Comparison of ENCODE assay signal across 1 cellular context in genomic region chr20:43456809-43457639, GRCh38.
TF ChIP-seq lines count a peak whose summit lies in the region.

No MANE protein-coding gene starts in this region.

TF ChIP-seq in HepG2, 621 proteins besides CTCF, POLR2A, EP300 and RAD21 (continued from another document and continues in another):
- peak; percentile 54; the same call in 1 of the 2 replicates for TF ChIP-seq SIN3B (IDR thresholded peaks at IDR 0.05; ENCODE audit: low read length)
- peak; percentile 70; the same call in 1 of the 2 replicates for TF ChIP-seq ATAD3A (CRISPR knock-in tag; IDR thresholded peaks at IDR 0.05)
- TF ChIP-seq ZNF460 (CRISPR knock-in tag; IDR thresholded peaks at IDR 0.05; ENCODE audit: borderline replicate concordance): no peak
- TF ChIP-seq PBX3 (CRISPR knock-in tag; IDR thresholded peaks at IDR 0.05; ENCODE audit: borderline replicate concordance): 0 out of 2 replicates have a peak, but pooled peaks have one; percentile 61
- TF ChIP-seq ZNF350 (CRISPR knock-in tag; IDR thresholded peaks at IDR 0.05; ENCODE audit: borderline replicate concordance, low read depth): no peak
- peak; percentile 51; the same call in 1 of the 2 replicates for TF ChIP-seq MTF1 (CRISPR knock-in tag; IDR thresholded peaks at IDR 0.05)
- TF ChIP-seq ETS1 (CRISPR knock-in tag; IDR thresholded peaks at IDR 0.05): peak; percentile 6
- no peak for TF ChIP-seq CENPX (CRISPR knock-in tag; IDR thresholded peaks at IDR 0.05)
- no peak for TF ChIP-seq MLX (CRISPR knock-in tag; IDR thresholded peaks at IDR 0.05)
- no peak for TF ChIP-seq ARID5B (CRISPR knock-in tag; IDR thresholded peaks at IDR 0.05)
- no peak for TF ChIP-seq BHLHE40 (IDR thresholded peaks at IDR 0.05; ENCODE audit: low read length)
- 0 out of 2 replicates have a peak, but pooled peaks have one; percentile 34 for TF ChIP-seq KDM4B (CRISPR knock-in tag; IDR thresholded peaks at IDR 0.05)
- TF ChIP-seq ZNF18 (CRISPR knock-in tag; IDR thresholded peaks at IDR 0.05; ENCODE audit: insufficient replicate concordance): no peak
- TF ChIP-seq ZNF280B (CRISPR knock-in tag; IDR thresholded peaks at IDR 0.05; ENCODE audit: borderline replicate concordance): no peak; the same call in 1 of the 2 replicates
- TF ChIP-seq NFE2L2 (IDR thresholded peaks at IDR 0.05; ENCODE audit: low read length): no peak
- no peak for TF ChIP-seq ZNF335 (CRISPR knock-in tag; IDR thresholded peaks at IDR 0.05)
- TF ChIP-seq ZNF652 (CRISPR knock-in tag; IDR thresholded peaks at IDR 0.05; ENCODE audit: borderline replicate concordance, low read depth): no peak
- no peak; the same call in 2 of the 3 replicates for TF ChIP-seq MXI1 (IDR thresholded peaks at IDR 0.05; ENCODE audit: borderline replicate concordance, low read depth, low read length)
- TF ChIP-seq ZNF557 (CRISPR knock-in tag; IDR thresholded peaks at IDR 0.05): no peak; the same call in none of the 2 replicates
- no peak for TF ChIP-seq AFF4 (CRISPR knock-in tag; IDR thresholded peaks at IDR 0.05)
- no peak for TF ChIP-seq NR2F1 (CRISPR knock-in tag; IDR thresholded peaks at IDR 0.05)
- 0 out of 2 replicates have a peak, but pooled peaks have one; percentile 31 for TF ChIP-seq PRMT3 (CRISPR knock-in tag; IDR thresholded peaks at IDR 0.05; ENCODE audit: borderline replicate concordance, low read depth)
- no peak for TF ChIP-seq HNF1B (CRISPR knock-in tag; IDR thresholded peaks at IDR 0.05)
- no peak for TF ChIP-seq ZNF430 (CRISPR knock-in tag; IDR thresholded peaks at IDR 0.05)
- TF ChIP-seq ZMYM4 (CRISPR knock-in tag; IDR thresholded peaks at IDR 0.05): no peak
- no peak for TF ChIP-seq SKI (IDR thresholded peaks at IDR 0.05; ENCODE audit: partially characterized antibody)
- TF ChIP-seq ZNF556 (CRISPR knock-in tag; IDR thresholded peaks at IDR 0.05; ENCODE audit: borderline replicate concordance): no peak
- TF ChIP-seq ZBTB20 (CRISPR knock-in tag; IDR thresholded peaks at IDR 0.05; ENCODE audit: borderline replicate concordance, low read depth): peak; percentile 31; the same call in 1 of the 2 replicates
- TF ChIP-seq ZNF510 (CRISPR knock-in tag; IDR thresholded peaks at IDR 0.05; ENCODE audit: low read depth): no peak
- no peak for TF ChIP-seq PTBP1 (IDR thresholded peaks at IDR 0.05; ENCODE audit: low read depth, low read length, poor library complexity, severe bottlenecking)
- TF ChIP-seq AHR (CRISPR knock-in tag; IDR thresholded peaks at IDR 0.05): peak; percentile 48
- no peak for TF ChIP-seq ELF4 (CRISPR knock-in tag; IDR thresholded peaks at IDR 0.05; ENCODE audit: borderline replicate concordance)
- no peak; the same call in 1 of the 2 replicates for TF ChIP-seq ZNF543 (CRISPR knock-in tag; IDR thresholded peaks at IDR 0.05)
- no peak for TF ChIP-seq ATF2 (CRISPR knock-in tag; IDR thresholded peaks at IDR 0.05)
- TF ChIP-seq ZNF253 (CRISPR knock-in tag; IDR thresholded peaks at IDR 0.05; ENCODE audit: borderline replicate concordance): no peak
- no peak for TF ChIP-seq ATRX (CRISPR knock-in tag; IDR thresholded peaks at IDR 0.05; ENCODE audit: borderline replicate concordance)
- TF ChIP-seq NR2C2 (CRISPR knock-in tag; IDR thresholded peaks at IDR 0.05; ENCODE audit: borderline replicate concordance): no peak
- no peak for TF ChIP-seq SMARCC2 (IDR thresholded peaks at IDR 0.05)
- 0 out of 2 replicates have a peak, but pooled peaks have one; percentile 21 for TF ChIP-seq REL (CRISPR knock-in tag; conservative IDR thresholded peaks at IDR 0.05)
- TF ChIP-seq ZNF703 (CRISPR knock-in tag; IDR thresholded peaks at IDR 0.05; ENCODE audit: borderline replicate concordance): no peak
- no peak for TF ChIP-seq FOSL2 (CRISPR knock-in tag; IDR thresholded peaks at IDR 0.05)
- no peak for TF ChIP-seq ZBTB37 (CRISPR knock-in tag; IDR thresholded peaks at IDR 0.05)
- no peak for TF ChIP-seq WIZ (CRISPR knock-in tag; IDR thresholded peaks at IDR 0.05)
- TF ChIP-seq HNRNPH1 (optimal IDR thresholded peaks at IDR 0.05; ENCODE audit: low read depth, low read length): no peak
